Comparison of ENCODE assay signal across 9 cellular contexts in the genomic region with DNA sequence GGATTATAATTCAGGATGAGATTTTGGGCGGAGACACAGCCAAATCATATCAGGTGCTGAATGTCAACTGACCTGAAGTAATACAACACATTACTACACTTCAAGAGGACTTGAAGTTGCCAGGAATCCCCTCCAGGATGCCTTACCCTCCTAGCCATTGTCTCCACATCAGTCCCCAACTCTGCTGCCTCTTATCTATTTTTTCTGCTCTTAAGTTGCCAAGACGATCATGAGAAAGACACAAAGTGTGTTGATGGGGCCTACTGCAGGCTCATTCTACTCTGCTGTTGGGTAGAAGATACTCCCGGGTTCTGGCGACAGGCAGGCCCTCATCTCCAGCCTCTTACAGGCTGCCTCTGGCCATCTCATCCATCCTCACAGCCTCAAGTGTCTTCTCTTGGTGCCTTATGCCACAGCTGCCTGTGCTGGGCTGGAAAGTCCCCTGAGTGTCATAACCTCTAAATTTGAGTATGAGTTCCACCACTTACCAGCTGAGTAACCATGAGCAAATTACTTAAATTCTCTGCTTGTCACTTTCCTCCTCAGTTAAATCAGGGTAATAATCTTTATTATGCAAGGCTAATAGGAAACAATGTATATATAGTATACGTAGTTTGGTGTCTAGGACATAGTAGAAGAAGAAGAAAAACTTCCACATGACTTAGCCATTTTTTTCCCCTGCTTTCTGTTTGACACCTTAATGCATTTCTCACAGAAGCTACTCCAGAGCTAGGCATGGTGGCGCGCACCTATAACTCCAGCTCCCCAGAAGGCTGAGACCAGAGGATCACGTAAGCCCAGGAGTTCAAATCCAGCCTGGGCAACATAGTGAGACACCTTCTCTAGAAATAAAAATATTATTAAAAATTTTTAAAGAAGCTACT.
DNase-seq lines count a peak whose midpoint lies in the region; ATAC-seq and TF ChIP-seq lines count a peak whose summit lies in the region.
"Had no signal": no experiment of that assay in that cellular context is flagged by ENCODE, and none has a peak within 500 bp of the region (broad histone marks: within the 10 kb centered on the region; RNA-seq: fewer than 3 reads in every experiment).

No MANE protein-coding gene starts in this region.

- TF ChIP-seq CTCF in GM13977 (IDR thresholded peaks at IDR 0.05; ENCODE audit: extremely low read depth, insufficient read depth, missing control alignments) = no peak
- no peak for TF ChIP-seq CTCF in foreskin fibroblast (IDR thresholded peaks at IDR 0.05; ENCODE audit: low read depth, low read length)
- TF ChIP-seq CTCF in left ventricle myocardium inferior (IDR thresholded peaks at IDR 0.05; ENCODE audit: borderline replicate concordance) = no peak

- POLR2A ChIA-PET in activated naive CD8-positive, alpha-beta T cell treated with anti-CD3 and anti-CD28 coated beads, Interleukin-2, amount 10 ng/mL, durations not matched to agents 7 days and 5 days (lab: Charles Lee) = no interaction called here

- H3K27ac Mint-ChIP-seq in activated naive CD8-positive, alpha-beta T cell treated with anti-CD3 and anti-CD28 coated beads, Interleukin-2, amount 10 ng/mL, durations not matched to agents 7 days and 5 days = peak overlapping the region; percentile 45

- no peaks in the 10 kb centered on the region for H3K36me3 ChIP-seq in left ventricle myocardium inferior

- no peaks in the 10 kb centered on the region for H3K9me3 Mint-ChIP-seq in activated naive CD8-positive, alpha-beta T cell treated with anti-CD3 and anti-CD28 coated beads, Interleukin-2, amount 10 ng/mL, durations not matched to agents 7 days and 5 days

- H3K27me3 ChIP-seq in left ventricle myocardium inferior (ENCODE audit: low read depth) = no peaks in the 10 kb centered on the region

- H3K27ac ChIP-seq in left ventricle myocardium inferior (replicated peaks) = no peak overlapping the region

- H3K4me1 ChIP-seq in left ventricle myocardium inferior = no peaks in the 10 kb centered on the region

- in situ Hi-C loops in GM13977 (cut with MboI; ENCODE audit: low pct_unique_long_range_greater_than_20kb, low sequenced_read_pairs, unreplicated experiment) = no loop called here

- H3K4me3 Mint-ChIP-seq in activated naive CD8-positive, alpha-beta T cell treated with anti-CD3 and anti-CD28 coated beads, Interleukin-2, amount 10 ng/mL, durations not matched to agents 7 days and 5 days = no peak overlapping the region

- H3K4me1 Mint-ChIP-seq in activated naive CD8-positive, alpha-beta T cell treated with anti-CD3 and anti-CD28 coated beads, Interleukin-2, amount 10 ng/mL, durations not matched to agents 7 days and 5 days = no peaks in the 10 kb centered on the region

- peaks cover 7% of the 10 kb centered on the region for H3K27me3 Mint-ChIP-seq in activated naive CD8-positive, alpha-beta T cell treated with anti-CD3 and anti-CD28 coated beads, Interleukin-2, amount 10 ng/mL, durations not matched to agents 7 days and 5 days

- peak; percentile 97 for ATAC-seq in GM19372 (IDR thresholded peaks at IDR 0.05; ENCODE audit: low read depth, unreplicated experiment)
- peak; percentile 99 for ATAC-seq in HG03045 (IDR thresholded peaks at IDR 0.05; ENCODE audit: unreplicated experiment)
- ATAC-seq in activated naive CD8-positive, alpha-beta T cell treated with anti-CD3 and anti-CD28 coated beads, Interleukin-2, amount 10 ng/mL, durations not matched to agents 7 days and 5 days (ENCODE audit: low read depth) = no peak

- DNase-seq in GM13977 (ENCODE audit: low spot score) (peak; percentile 40), foreskin fibroblast (no peak), left ventricle myocardium inferior (no peak)
- no peak for DNase-seq in activated naive CD8-positive, alpha-beta T cell treated with anti-CD3 and anti-CD28 coated beads, Interleukin-2, amount 10 ng/mL, durations not matched to agents 7 days and 5 days
- DNase-seq in activated CD4-positive, alpha-beta T cell treated with anti-CD3 and anti-CD28 coated beads for 1 hour = no peak
- DNase-seq in activated CD4-positive, alpha-beta T cell treated with anti-CD3 and anti-CD28 coated beads, Interleukin-2, amount 50 U/mL, for 4 hours = no peak
- DNase-seq: KG1 had no signal

- no peaks in the 10 kb centered on the region for H3K36me3 Mint-ChIP-seq in activated naive CD8-positive, alpha-beta T cell treated with anti-CD3 and anti-CD28 coated beads, Interleukin-2, amount 10 ng/mL, durations not matched to agents 7 days and 5 days

- intact Hi-C loops in left ventricle myocardium inferior (cut with micrococcal nuclease) = no loop called here

- no peak overlapping the region for H3K4me3 ChIP-seq in foreskin fibroblast (ENCODE audit: low read depth in 1 of 2, low read length in 2 of 2)
- no peak overlapping the region for H3K4me3 ChIP-seq in left ventricle myocardium inferior

- H3K9me3 ChIP-seq in left ventricle myocardium inferior (replicated peaks) = no peaks in the 10 kb centered on the region
